18 cellular contexts compared by ENCODE assay signal in the genomic region with DNA sequence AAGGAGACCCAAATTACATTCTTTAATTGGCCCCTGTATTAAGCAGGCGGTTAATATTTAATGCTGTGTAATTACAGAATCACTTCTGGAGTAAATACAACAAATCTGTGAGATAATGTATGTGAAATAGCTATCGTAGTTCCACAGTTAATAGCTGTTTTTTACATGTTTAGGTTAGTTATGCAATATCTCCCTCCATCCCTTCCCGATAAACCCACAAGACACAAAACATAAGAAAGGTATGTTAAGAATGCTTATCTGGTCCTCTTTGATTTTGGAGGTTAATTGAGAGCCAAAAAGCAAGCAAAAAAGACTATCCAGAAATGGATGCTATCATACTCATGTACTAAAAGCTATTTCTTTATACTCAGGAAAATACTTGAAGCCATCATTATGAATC. TPM values are rescaled to one million over a fixed set of nuclear protein-coding genes. Genes with fewer than 3 reads are reported as not detected.
DNase-seq lines count a peak whose midpoint lies in the region; ATAC-seq, FAIRE-seq and TF ChIP-seq lines count a peak whose summit lies in the region.
"Had no signal": no experiment of that assay in that cellular context is flagged by ENCODE, and none has a peak within 500 bp of the region (broad histone marks: within the 10 kb centered on the region; RNA-seq: fewer than 3 reads in every experiment).

No MANE protein-coding gene starts in this region.

- H3K9ac ChIP-seq in kidney (ENCODE audit: low read length in 2 of 2) = no peak overlapping the region

- H3K9me3 Mint-ChIP-seq in CD8-positive, alpha-beta T cell = no peaks in the 10 kb centered on the region
- H3K9me3 Mint-ChIP-seq in glutamatergic neuron (ENCODE audit: unreplicated experiment) = peaks cover 2% of the 10 kb centered on the region

- intact Hi-C loops in CD8-positive, alpha-beta T cell (cut with DNase I, micrococcal nuclease) = no loop called here
- intact Hi-C loops in kidney (cut with DNase I) = no loop called here

- H3K4me3 ChIP-seq in AG04450 (ENCODE audit: low read depth, low read length) (no peak overlapping the region), kidney (ENCODE audit: low read length in 2 of 2) (no peak overlapping the region)
- no peak overlapping the region for H3K4me3 ChIP-seq in CD8-positive, alpha-beta T cell (ENCODE audit: low read depth, low read length)
- H3K4me3 ChIP-seq: K562, SJSA1 had no signal

- peaks cover 17% of the 10 kb centered on the region for H3K4me1 Mint-ChIP-seq in CD8-positive, alpha-beta T cell (ENCODE audit: low read depth)
- H3K4me1 Mint-ChIP-seq in glutamatergic neuron (ENCODE audit: low read depth, unreplicated experiment) = no peaks in the 10 kb centered on the region
- H3K4me1 Mint-ChIP-seq: B cell had no signal

- H3K27me3 ChIP-seq in AG04450 (ENCODE audit: control insufficient read depth, insufficient read depth, low read length) = no peaks in the 10 kb centered on the region
- H3K27me3 ChIP-seq in CD8-positive, alpha-beta T cell (ENCODE audit: insufficient read depth, low read length) = no peaks in the 10 kb centered on the region
- H3K27me3 ChIP-seq: SJSA1 had no signal

- CTCF ChIA-PET in AG04450 (lab: Charles Lee) = interaction anchor here (1.3 to 4.9 kb wide), 3 partner anchors 49 to 81 kb away, joined by 3 to 32 read pairs (median 4); partner anchors contain the start of gene ZNF638
- CTCF ChIA-PET in CD8-positive, alpha-beta T cell (lab: Charles Lee) = no interaction called here

- peak overlapping the region; percentile 20 for H3K27ac Mint-ChIP-seq in CD8-positive, alpha-beta T cell
- H3K27ac Mint-ChIP-seq in glutamatergic neuron (ENCODE audit: unreplicated experiment) = peak overlapping the region; percentile 34
- H3K27ac Mint-ChIP-seq: B cell had no signal

- no peaks in the 10 kb centered on the region for H3K4me1 ChIP-seq in CD8-positive, alpha-beta T cell (ENCODE audit: insufficient read depth, low read length)
- no peaks in the 10 kb centered on the region for H3K4me1 ChIP-seq in kidney (ENCODE audit: control insufficient read depth in 1 of 2, insufficient read depth in 1 of 2, low read depth in 1 of 2, low read length in 2 of 2)

- ATAC-seq in CD8-positive, alpha-beta T cell = no peak
- ATAC-seq: K562, Panc1 had no signal

- H3K4me3 Mint-ChIP-seq in CD8-positive, alpha-beta T cell = no peak overlapping the region
- no peak overlapping the region for H3K4me3 Mint-ChIP-seq in glutamatergic neuron (ENCODE audit: unreplicated experiment)
- H3K4me3 Mint-ChIP-seq: B cell had no signal

- no peak for TF ChIP-seq POLR2A in GM12891 (IDR thresholded peaks at IDR 0.05; ENCODE audit: low read depth, low read length)

- no peak for TF ChIP-seq CTCF in AG04450 (IDR thresholded peaks at IDR 0.05; ENCODE audit: low read depth, low read length)
- TF ChIP-seq CTCF in CD8-positive, alpha-beta T cell (IDR thresholded peaks at IDR 0.05) = no peak
- TF ChIP-seq CTCF in glutamatergic neuron (IDR thresholded peaks at IDR 0.05; ENCODE audit: partially characterized antibody, unreplicated experiment) = no peak
- no peak for TF ChIP-seq CTCF in kidney (IDR thresholded peaks at IDR 0.05; ENCODE audit: borderline replicate concordance, extremely low read depth, insufficient read depth)

- DNase-seq in AG04450 (ENCODE audit: low read depth, low spot score) = peak; percentile 18
- no peak for DNase-seq in CD8-positive, alpha-beta T cell
- DNase-seq in amniotic epithelial cell (ENCODE audit: low read depth) = peak; percentile 41
- DNase-seq in glutamatergic neuron = no peak
- no peak for DNase-seq in central memory CD4-positive, alpha-beta T cell
- DNase-seq in GM12891 (ENCODE audit: insufficient read length, low spot score) = no peak
- DNase-seq in kidney = no peak
- DNase-seq: Caco-2, DMS153, GOT3, NCI-H1694 treated with DMSO at 0.1 percent for 48 hours, NCI-H2227 treated with DMSO at 0.1 percent for 48 hours, NCI-H524, SW 1271 had no signal

- H3K9me3 ChIP-seq in AG04450 (ENCODE audit: control insufficient read depth, insufficient read depth, low read length) (no peaks in the 10 kb centered on the region), kidney (ENCODE audit: control insufficient read depth in 1 of 2, low read length in 2 of 2) (no peaks in the 10 kb centered on the region)
- no peaks in the 10 kb centered on the region for H3K9me3 ChIP-seq in CD8-positive, alpha-beta T cell (ENCODE audit: low read length)
- H3K9me3 ChIP-seq: SJSA1 had no signal

- H3K36me3 ChIP-seq in CD8-positive, alpha-beta T cell (ENCODE audit: insufficient read depth, low read length) = peaks cover 21% of the 10 kb centered on the region
- peaks cover 14 to 20% of the 10 kb centered on the region in 2 donors for H3K36me3 ChIP-seq in kidney (ENCODE audit: control insufficient read depth in 1 of 2, insufficient read depth in 2 of 2, low read length in 2 of 2)

- POLR2A ChIA-PET in AG04450 (lab: Yijun Ruan, JAX) = interaction anchor here (0.6 to 0.8 kb wide), 3 partner anchors 39 to 81 kb away, joined by 3 to 21 read pairs (median 8); partner anchors contain the start of gene ZNF638
- POLR2A ChIA-PET in CD8-positive, alpha-beta T cell (lab: Charles Lee) = interaction anchor here (0.7 kb wide), 1 partner anchor 19 kb away, joined by 3 read pairs; no protein-coding TSS in a partner anchor

- peaks cover 86% of the 10 kb centered on the region for H3K36me3 Mint-ChIP-seq in CD8-positive, alpha-beta T cell
- no peaks in the 10 kb centered on the region for H3K36me3 Mint-ChIP-seq in glutamatergic neuron (ENCODE audit: unreplicated experiment)

- H3K27me3 Mint-ChIP-seq in CD8-positive, alpha-beta T cell (ENCODE audit: low read depth) = no peaks in the 10 kb centered on the region
- H3K27me3 Mint-ChIP-seq in glutamatergic neuron (ENCODE audit: unreplicated experiment) = peaks cover 5% of the 10 kb centered on the region
- H3K27me3 Mint-ChIP-seq: B cell had no signal

- no peak overlapping the region for H3K27ac ChIP-seq in AG04450 (ENCODE audit: low read depth, low read length)
- H3K27ac ChIP-seq in CD8-positive, alpha-beta T cell (ENCODE audit: low read depth, low read length) = no peak overlapping the region
- H3K27ac ChIP-seq in kidney (ENCODE audit: low read depth in 2 of 2, low read length in 2 of 2) = no peak overlapping the region
- H3K27ac ChIP-seq: SJSA1 had no signal

- FAIRE-seq in GM12891 (lab: Jason Lieb, UNC) (no peak), kidney (lab: Jason Lieb, UNC) (no peak)
- FAIRE-seq: K562 had no signal

TF ChIP-seq in GM12891, 5 proteins besides CTCF, POLR2A, EP300 and RAD21:
- TF ChIP-seq POU2F2 (IDR thresholded peaks at IDR 0.05; ENCODE audit: low read depth, low read length) = no peak
- no peak for TF ChIP-seq PAX5 (IDR thresholded peaks at IDR 0.05; ENCODE audit: insufficient read depth, low read length, severe bottlenecking)
- no peak for TF ChIP-seq SPI1 (IDR thresholded peaks at IDR 0.05; ENCODE audit: low read depth, low read length)
- TF ChIP-seq POLR2AphosphoS5 (IDR thresholded peaks at IDR 0.05; ENCODE audit: low read depth, low read length) = no peak
- no peak for TF ChIP-seq TAF1 (IDR thresholded peaks at IDR 0.05; ENCODE audit: low read depth, low read length)

RNA-seq across cellular contexts. Expression of gene ZNF638, which starts 49.1 kb away (rescaled TPM):
- polyA plus RNA-seq in AG04450 (2011; rRNA removed) = 75.3 and 105 TPM in 2 replicates
- polyA minus RNA-seq in AG04450 (2011; rRNA and poly(A)+ RNA removed) = 125 and 171 TPM in 2 replicates
- total RNA-seq in CD8-positive, alpha-beta T cell = 10 to 100 TPM; 61.9 to 71.1 TPM
- 211 TPM for total RNA-seq in glutamatergic neuron (ENCODE audit: unreplicated experiment)
- 54.8 TPM for polyA plus RNA-seq in GM12891 (2012; ENCODE audit: low read depth, missing spikeins)
- total RNA-seq in kidney = 122 TPM
- 84.8 TPM for polyA plus RNA-seq in kidney (ENCODE audit: insufficient read depth, low read depth, low replicate concordance)

Comparison
In these comparisons a context has a peak if more than half of its experiments do, and no peak if none do; other contexts are left out.
1. DNase-seq: peak in AG04450 (single experiment) and amniotic epithelial cell (single experiment); none in CD8-positive, alpha-beta T cell (0 of 7), glutamatergic neuron (single experiment), central memory CD4-positive, alpha-beta T cell (single experiment), GM12891 (single experiment) and kidney (single experiment).